In genomic region chr21:33452362-33452761, GRCh38 we compare ENCODE assay signal across 15 cellular contexts. TPM values are rescaled to one million over a fixed set of nuclear protein-coding genes. Genes with fewer than 3 reads are reported as not detected.
DNase-seq lines count a peak whose midpoint lies in the region; ATAC-seq and TF ChIP-seq lines count a peak whose summit lies in the region.
"Had no signal": no experiment of that assay in that cellular context is flagged by ENCODE, and none has a peak within 500 bp of the region (broad histone marks: within the 10 kb centered on the region; RNA-seq: fewer than 3 reads in every experiment).

No MANE protein-coding gene starts in this region.

- intact Hi-C loops in Caco-2 (cut with micrococcal nuclease; ENCODE audit: unreplicated experiment) (no loop called here), left lung (cut with DNase I) (no loop called here), sciatic nerve (cut with DNase I) (no loop called here)

- no peaks in the 10 kb centered on the region for H3K79me2 ChIP-seq in ACC112 (ENCODE audit: control insufficient read depth, insufficient read depth, low read length, unreplicated experiment)

- no TSS peak for BruUV-seq in Caco-2 (replicated peaks; lab: Mats Ljungman, UMichigan)

- H2AFZ ChIP-seq in ACC112 (ENCODE audit: low read length, unreplicated experiment), result no peak overlapping the region

- H3K36me3 ChIP-seq in ACC112 (ENCODE audit: insufficient read depth, low read length), result no peaks in the 10 kb centered on the region
- no peaks in the 10 kb centered on the region for H3K36me3 ChIP-seq in Caco-2 (ENCODE audit: control insufficient read depth, insufficient read depth, low read length)
- H3K36me3 ChIP-seq in left lung, result peaks cover 0 to 64% of the 10 kb centered on the region in 2 donors
- peaks cover 7% of the 10 kb centered on the region for H3K36me3 ChIP-seq in CD8-positive, alpha-beta memory T cell (ENCODE audit: insufficient read depth, low read length)

- H3K27ac ChIP-seq in ACC112 (ENCODE audit: low read depth, low read length), result peak overlapping the region; percentile 41
- H3K27ac ChIP-seq in left lung, result no peak overlapping the region
- H3K27ac ChIP-seq in CD8-positive, alpha-beta memory T cell (ENCODE audit: low read depth, low read length), result no peak overlapping the region

- H3K9me3 ChIP-seq in Caco-2 (no peaks in the 10 kb centered on the region), left lung (no peaks in the 10 kb centered on the region)
- H3K9me3 ChIP-seq in CD8-positive, alpha-beta memory T cell (ENCODE audit: low read length), result no peaks in the 10 kb centered on the region
- H3K9me3 ChIP-seq: SK-N-SH had no signal

- CTCF ChIA-PET in Caco-2 (lab: Charles Lee), result interaction anchor here (2.4 kb wide), 1 partner anchor 28 kb away, joined by 14 read pairs; the partner anchor contains the start of gene TMEM50B
- CTCF ChIA-PET in CD8-positive, alpha-beta memory T cell (lab: Charles Lee), result interaction anchor here (1.2 kb wide), 1 partner anchor 154 kb away, joined by 4 read pairs; no protein-coding TSS in a partner anchor

- DNase-seq in Caco-2 (no peak), left lung (no peak), sciatic nerve (ENCODE audit: low spot score) (no peak), NCI-H1105 treated with DMSO at 0.1 percent for 48 hours (lab: John Stamatoyannopoulos, UW) (no peak)
- no peak for DNase-seq in CD8-positive, alpha-beta memory T cell
- DNase-seq: CD8-positive, alpha-beta T cell; MV-4-11; NCI-H1436; NCI-H2227 treated with DMSO at 0.1 percent for 48 hours; NCI-H524 treated with DMSO at 0.1 percent for 48 hours; SK-N-SH had no signal

- peaks cover 23% of the 10 kb centered on the region for H3K4me1 ChIP-seq in ACC112 (ENCODE audit: control insufficient read depth, insufficient read depth, low read length, unreplicated experiment)
- peaks cover 12% of the 10 kb centered on the region; the same call in 1 of the 2 replicates for H3K4me1 ChIP-seq in Caco-2
- no peaks in the 10 kb centered on the region for H3K4me1 ChIP-seq in left lung
- H3K4me1 ChIP-seq in CD8-positive, alpha-beta memory T cell (ENCODE audit: insufficient read depth, low read length), result no peaks in the 10 kb centered on the region

- no peak for ATAC-seq in activated T-helper 17 cell treated with anti-CD3 and anti-CD28 coated beads, Interleukin-2, amount 50 U/mL, for 72 hours (replicated peaks)
- ATAC-seq in left lung (peak; percentile 13), sciatic nerve (no peak), GM19351 (IDR thresholded peaks at IDR 0.05; ENCODE audit: unreplicated experiment) (no peak)
- ATAC-seq: CD8-positive, alpha-beta T cell; Right ventricle myocardium inferior had no signal

- H3K4me1 Mint-ChIP-seq in Caco-2 (ENCODE audit: low read depth, unreplicated experiment), result peaks cover 31% of the 10 kb centered on the region
- H3K4me1 Mint-ChIP-seq in activated T-helper 17 cell treated with anti-CD3 and anti-CD28 coated beads, Interleukin-2, amount 50 U/mL, for 72 hours, result peaks cover 4% of the 10 kb centered on the region
- no peaks in the 10 kb centered on the region for H3K4me1 Mint-ChIP-seq in CD8-positive, alpha-beta memory T cell

- POLR2A ChIA-PET in Caco-2 (lab: Charles Lee), result interaction anchor here (1.6 kb wide), 1 partner anchor 28 kb away, joined by 4 read pairs; the partner anchor contains the start of gene TMEM50B
- POLR2A ChIA-PET in CD8-positive, alpha-beta memory T cell (lab: Charles Lee), result no interaction called here

- H3K9me3 Mint-ChIP-seq in Caco-2 (ENCODE audit: unreplicated experiment), result no peaks in the 10 kb centered on the region
- H3K9me3 Mint-ChIP-seq in activated T-helper 17 cell treated with anti-CD3 and anti-CD28 coated beads, Interleukin-2, amount 50 U/mL, for 72 hours, result no peaks in the 10 kb centered on the region
- no peaks in the 10 kb centered on the region for H3K9me3 Mint-ChIP-seq in CD8-positive, alpha-beta memory T cell
- H3K9me3 Mint-ChIP-seq: CD8-positive, alpha-beta T cell had no signal

- peaks cover 26% of the 10 kb centered on the region for H3K36me3 Mint-ChIP-seq in Caco-2 (ENCODE audit: insufficient read depth, unreplicated experiment)
- peaks cover 32% of the 10 kb centered on the region for H3K36me3 Mint-ChIP-seq in activated T-helper 17 cell treated with anti-CD3 and anti-CD28 coated beads, Interleukin-2, amount 50 U/mL, for 72 hours (ENCODE audit: low read depth)
- peaks cover 4 to 57% (median 11%) of the 10 kb centered on the region in 3 donors for H3K36me3 Mint-ChIP-seq in CD8-positive, alpha-beta memory T cell

- H3K4me3 ChIP-seq in ACC112 (ENCODE audit: low read depth, low read length), result no peak overlapping the region
- H3K4me3 ChIP-seq in Caco-2 (ENCODE audit: low read depth, low read length), result no peak overlapping the region
- no peak overlapping the region for H3K4me3 ChIP-seq in left lung
- H3K4me3 ChIP-seq in CD8-positive, alpha-beta memory T cell (ENCODE audit: low read length), result no peak overlapping the region

- H3K4me3 Mint-ChIP-seq in Caco-2 (ENCODE audit: unreplicated experiment), result no peak overlapping the region
- H3K4me3 Mint-ChIP-seq in activated T-helper 17 cell treated with anti-CD3 and anti-CD28 coated beads, Interleukin-2, amount 50 U/mL, for 72 hours, result no peak overlapping the region
- H3K4me3 Mint-ChIP-seq in CD8-positive, alpha-beta memory T cell, result no peak overlapping the region
- H3K4me3 Mint-ChIP-seq: CD8-positive, alpha-beta T cell had no signal

- peak overlapping the region; percentile 34 for H3K27ac Mint-ChIP-seq in Caco-2 (ENCODE audit: unreplicated experiment)
- H3K27ac Mint-ChIP-seq in activated T-helper 17 cell treated with anti-CD3 and anti-CD28 coated beads, Interleukin-2, amount 50 U/mL, for 72 hours, result peak overlapping the region; percentile 69
- peak overlapping the region in 2 of 8 donors; percentile 16 to 58 for H3K27ac Mint-ChIP-seq in CD8-positive, alpha-beta memory T cell

- no peaks in the 10 kb centered on the region for H3K27me3 Mint-ChIP-seq in Caco-2 (ENCODE audit: insufficient read depth, unreplicated experiment)
- H3K27me3 Mint-ChIP-seq in activated T-helper 17 cell treated with anti-CD3 and anti-CD28 coated beads, Interleukin-2, amount 50 U/mL, for 72 hours, result no peaks in the 10 kb centered on the region
- no peaks in the 10 kb centered on the region for H3K27me3 Mint-ChIP-seq in CD8-positive, alpha-beta memory T cell

- TF ChIP-seq CTCF in Caco-2 (IDR thresholded peaks at IDR 0.05; ENCODE audit: insufficient read depth in 1 of 2, low read depth in 1 of 2, low read length in 1 of 2, severe bottlenecking in 1 of 2, unreplicated experiment in 1 of 2) (no peak), left lung (IDR thresholded peaks at IDR 0.05) (no peak)

- H3K27me3 ChIP-seq in ACC112 (ENCODE audit: insufficient read depth, low read length) (no peaks in the 10 kb centered on the region), Caco-2 (replicated peaks; ENCODE audit: control insufficient read depth, insufficient read depth, low read length) (no peaks in the 10 kb centered on the region), left lung (no peaks in the 10 kb centered on the region)
- no peaks in the 10 kb centered on the region for H3K27me3 ChIP-seq in CD8-positive, alpha-beta memory T cell (ENCODE audit: insufficient read depth, low read length, poor library complexity, severe bottlenecking)

RNA-seq across cellular contexts. Expression of gene TMEM50B, which starts 27.4 kb away (rescaled TPM):
- total RNA-seq in Caco-2 (2022), result 21.0 and 25.9 TPM in 2 replicates
- 10 to 100 TPM; 20.0 to 22.5 TPM for total RNA-seq in activated T-helper 17 cell treated with anti-CD3 and anti-CD28 coated beads, Interleukin-2, amount 50 U/mL, for 72 hours
- total RNA-seq in left lung, result 10 to 100 TPM; 45.6 to 57.5 TPM
- total RNA-seq in sciatic nerve, result 60.9 TPM
- 10 to 100 TPM; 29.2 to 29.4 TPM for total RNA-seq in CD8-positive, alpha-beta memory T cell
- polyA plus RNA-seq in CD8-positive, alpha-beta memory T cell, result 56.2 TPM

RNA-seq across cellular contexts. Expression of gene DNAJC28, which starts 39.2 kb away (rescaled TPM):
- 2.5 and 2.7 TPM in 2 replicates for total RNA-seq in Caco-2 (2022)
- under 1 TPM; 0.54 to 0.79 TPM for total RNA-seq in activated T-helper 17 cell treated with anti-CD3 and anti-CD28 coated beads, Interleukin-2, amount 50 U/mL, for 72 hours
- 1 to 10 TPM; 1.2 to 1.6 TPM for total RNA-seq in left lung
- total RNA-seq in sciatic nerve, result 2.2 TPM
- total RNA-seq in CD8-positive, alpha-beta memory T cell, result under 1 TPM; 0.60 to 0.63 TPM
- 1.7 TPM for polyA plus RNA-seq in CD8-positive, alpha-beta memory T cell

RNA-seq across cellular contexts. Expression of gene IFNGR2, which starts 49.1 kb away (rescaled TPM):
- total RNA-seq in Caco-2 (2022) (47.0 and 56.9 TPM in 2 replicates), left lung (100 to 1,000 TPM in 1 of 2 donors, 10 to 100 TPM in 1; 90.8 to 116 TPM), sciatic nerve (70.1 TPM)
- 1 to 10 TPM; 5.8 to 8.5 TPM for total RNA-seq in activated T-helper 17 cell treated with anti-CD3 and anti-CD28 coated beads, Interleukin-2, amount 50 U/mL, for 72 hours
- 1 to 10 TPM; 2.3 to 3.1 TPM for total RNA-seq in CD8-positive, alpha-beta memory T cell
- polyA plus RNA-seq in CD8-positive, alpha-beta memory T cell, result 3.1 TPM
